In the genomic region with DNA sequence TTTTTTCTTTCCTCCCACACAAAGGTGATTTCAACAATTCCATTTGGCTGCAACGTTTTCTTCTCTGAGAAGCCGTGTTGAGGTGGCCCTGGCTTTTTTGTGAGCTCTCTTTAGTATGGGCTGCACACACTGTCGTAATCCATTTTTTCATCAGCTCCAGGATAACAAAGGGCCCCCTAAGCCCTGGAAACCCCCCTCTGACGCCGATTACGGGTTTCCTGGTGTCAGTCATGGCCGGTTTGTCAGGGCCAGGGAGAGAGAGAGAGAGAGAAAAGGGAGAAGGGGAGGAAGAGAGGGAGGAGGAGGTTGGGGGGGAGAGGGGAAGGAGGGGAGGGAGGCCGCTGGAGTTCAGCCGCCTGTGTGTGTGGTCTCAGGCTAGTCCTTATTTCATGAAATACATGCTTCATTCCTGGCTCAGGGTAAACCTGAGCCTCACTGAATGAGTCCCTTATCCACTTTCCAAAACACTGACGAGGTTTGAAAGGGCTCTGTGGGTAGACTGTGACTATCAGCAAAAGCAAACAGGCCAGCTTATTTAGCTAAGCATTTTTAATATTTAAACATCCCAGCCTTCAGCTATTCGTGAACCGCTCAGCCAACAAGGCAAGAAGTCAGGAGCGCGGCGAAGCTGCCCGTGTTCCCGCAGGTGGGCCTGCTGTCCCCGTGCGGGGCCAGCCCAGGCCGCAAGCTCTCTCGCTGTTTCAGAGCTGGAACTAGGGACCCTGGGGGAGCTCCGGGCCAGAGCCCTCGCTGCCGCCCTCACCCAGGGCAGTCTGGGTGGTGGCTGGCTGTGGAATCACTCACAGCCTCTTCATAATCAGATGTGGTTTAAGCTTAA, we compare ENCODE assay signal across 10 cellular contexts.
A peak's percentile ranks its signal among the peaks of the same experiment; 100 is the strongest.
DNase-seq lines count a peak whose midpoint lies in the region; ATAC-seq lines count a peak whose summit lies in the region.
"Had no signal": no experiment of that assay in that cellular context is flagged by ENCODE, and none has a peak within 500 bp of the region (broad histone marks: within the 10 kb centered on the region; RNA-seq: fewer than 3 reads in every experiment).

No MANE protein-coding gene starts in this region.

- H3K9me3 ChIP-seq in neuron (ENCODE audit: low read length) (peaks cover 3% of the 10 kb centered on the region), aorta (ENCODE audit: control insufficient read depth, low read length) (no peaks in the 10 kb centered on the region)
- H3K9me3 ChIP-seq: Caco-2, HAP-1 had no signal

- H3K4me3 ChIP-seq in neuron (ENCODE audit: low read length) (peak overlapping the region; percentile 25), aorta (ENCODE audit: low read length in 2 of 2) (no peak overlapping the region)
- H3K4me3 ChIP-seq: HAP-1 had no signal

- H3K27ac ChIP-seq in aorta (ENCODE audit: low read depth in 1 of 2, low read length in 2 of 2): peak overlapping the region; percentile 62 to 83

- peak overlapping the region; percentile 68 for H2AFZ ChIP-seq in neuron (ENCODE audit: low read depth, low read length)

- H3K4me1 ChIP-seq in neuron (ENCODE audit: insufficient read depth, low read length) (peaks cover 41% of the 10 kb centered on the region), aorta (ENCODE audit: control insufficient read depth in 1 of 2, insufficient read depth in 2 of 2, low read length in 2 of 2) (no peaks in the 10 kb centered on the region)
- H3K4me1 ChIP-seq: Caco-2, HAP-1 had no signal

- intact Hi-C loops in aorta (cut with DNase I): no loop called here

- 4 to 9% methylated on average over 24 of the region's 24 CpGs for WGBS in aorta, 2 donors

- H3K36me3 ChIP-seq in neuron (ENCODE audit: insufficient read depth, low read length) (no peaks in the 10 kb centered on the region), aorta (ENCODE audit: control insufficient read depth in 1 of 2, insufficient read depth in 2 of 2, low read length in 1 of 2) (no peaks in the 10 kb centered on the region)
- H3K36me3 ChIP-seq: HAP-1 had no signal

- ATAC-seq in aorta (ENCODE audit: low FRiP score): peak; percentile 60
- no peak for ATAC-seq in HG02885 (IDR thresholded peaks at IDR 0.05; ENCODE audit: poor library complexity, unreplicated experiment)

- peak; percentile 45 for DNase-seq in stimulated activated CD4-positive, alpha-beta T cell treated with anti-CD3 and anti-CD28 coated beads, Interleukin-15, amount 100 ng/mL, for 24 hours
- no peak for DNase-seq in stimulated activated CD4-positive, alpha-beta T cell treated with anti-CD3 and anti-CD28 coated beads, Interleukin-12 subunit alpha, Interleukin-12 subunit beta, amount 100 ng/mL, for 4 hours
- DNase-seq in glomerular visceral epithelial cell (ENCODE audit: extremely low spot score) (peak; percentile 23), aorta (peak in 1 of 2 donors; percentile 58), NCI-H1694 treated with DMSO at 0.1 percent for 48 hours (lab: John Stamatoyannopoulos, UW) (no peak), NCI-H187 (lab: John Stamatoyannopoulos, UW) (no peak)

- H3K27me3 ChIP-seq in neuron (ENCODE audit: insufficient read depth, low read length) (no peaks in the 10 kb centered on the region), aorta (ENCODE audit: control insufficient read depth in 1 of 2, insufficient read depth in 2 of 2, low read length in 1 of 2) (no peaks in the 10 kb centered on the region)

Comparison
In these comparisons a context has a peak if more than half of its experiments do, and no peak if none do; other contexts are left out.
1. DNase-seq: peak in stimulated activated CD4-positive, alpha-beta T cell treated with anti-CD3 and anti-CD28 coated beads, Interleukin-15, amount 100 ng/mL, for 24 hours (single experiment) and glomerular visceral epithelial cell (single experiment); none in stimulated activated CD4-positive, alpha-beta T cell treated with anti-CD3 and anti-CD28 coated beads, Interleukin-12 subunit alpha, Interleukin-12 subunit beta, amount 100 ng/mL, for 4 hours (single experiment), NCI-H1694 treated with DMSO at 0.1 percent for 48 hours (single experiment) and NCI-H187 (0 of 2).